ENCODE assay signal across 8 cellular contexts in the genomic region with DNA sequence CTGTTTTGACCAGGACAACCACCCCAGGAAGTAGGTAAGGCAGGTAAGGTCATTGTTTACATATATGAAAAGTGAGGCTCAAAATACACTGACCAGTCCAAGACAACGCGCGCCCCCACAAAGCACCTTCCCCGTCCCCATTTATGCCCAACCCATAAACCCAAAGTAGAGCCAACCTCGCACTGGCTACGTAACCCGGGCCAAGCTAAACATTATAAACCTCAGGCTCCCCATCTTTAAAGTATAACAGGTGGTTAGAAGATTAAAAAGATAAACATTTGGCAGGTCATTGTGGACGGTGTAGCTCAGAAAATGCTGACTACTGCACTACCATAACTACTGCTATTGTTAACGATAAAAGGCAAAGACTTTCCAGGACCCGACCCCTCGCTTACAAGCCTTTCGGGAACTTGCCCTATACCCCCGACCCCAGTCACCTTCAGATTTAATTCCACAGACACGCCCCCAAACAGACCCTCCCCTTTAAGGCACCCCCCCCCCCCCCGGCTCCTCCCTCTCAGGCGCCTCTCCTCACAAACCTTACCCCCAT. TPM values are rescaled to one million over a fixed set of nuclear protein-coding genes. Genes with fewer than 3 reads are reported as not detected.
DNase-seq lines count a peak whose midpoint lies in the region; ATAC-seq and TF ChIP-seq lines count a peak whose summit lies in the region.

No MANE protein-coding gene starts in this region.

- H3K4me1 ChIP-seq in BE2C (peaks cover 14% of the 10 kb centered on the region; the same call in 1 of the 2 replicates), left ventricle myocardium inferior (peaks cover 22% of the 10 kb centered on the region)

- H3K4me1 Mint-ChIP-seq in HFFc6 (ENCODE audit: low read depth): peaks cover 58% of the 10 kb centered on the region
- peaks cover 61% of the 10 kb centered on the region for H3K4me1 Mint-ChIP-seq in activated CD4-positive, alpha-beta memory T cell treated with anti-CD3 and anti-CD28 coated beads, Interleukin-2, amount 10 ng/mL, durations not matched to agents 7 days and 5 days

- H3K9me3 Mint-ChIP-seq in HFFc6: no peaks in the 10 kb centered on the region
- no peaks in the 10 kb centered on the region for H3K9me3 Mint-ChIP-seq in activated CD4-positive, alpha-beta memory T cell treated with anti-CD3 and anti-CD28 coated beads, Interleukin-2, amount 10 ng/mL, durations not matched to agents 7 days and 5 days

- H3K36me3 ChIP-seq in BE2C (peaks cover 7% of the 10 kb centered on the region), left ventricle myocardium inferior (peaks cover 7% of the 10 kb centered on the region)

- no peaks in the 10 kb centered on the region for H3K9me3 ChIP-seq in BE2C
- H3K9me3 ChIP-seq in left ventricle myocardium inferior (replicated peaks): no peaks in the 10 kb centered on the region

- no peak for DNase-seq in BE2C
- DNase-seq in HFFc6: no peak
- no peak for DNase-seq in activated CD4-positive, alpha-beta memory T cell treated with anti-CD3 and anti-CD28 coated beads, Interleukin-2, amount 10 ng/mL, durations not matched to agents 7 days and 5 days
- DNase-seq in left ventricle myocardium inferior: no peak
- no peak for DNase-seq in sciatic nerve (ENCODE audit: low spot score)
- no peak for DNase-seq in activated CD4-positive, alpha-beta T cell treated with anti-CD3 and anti-CD28 coated beads for 4 hours
- no peak for DNase-seq in SW 1271 (lab: John Stamatoyannopoulos, UW)

- intact Hi-C loops in left ventricle myocardium inferior (cut with micrococcal nuclease): no loop called here
- intact Hi-C loops in sciatic nerve (cut with DNase I): no loop called here

- H3K4me3 Mint-ChIP-seq in HFFc6: peak overlapping the region; percentile 89
- H3K4me3 Mint-ChIP-seq in activated CD4-positive, alpha-beta memory T cell treated with anti-CD3 and anti-CD28 coated beads, Interleukin-2, amount 10 ng/mL, durations not matched to agents 7 days and 5 days: peak overlapping the region; percentile 88

- peak overlapping the region; percentile 74 for H3K4me3 ChIP-seq in BE2C (ENCODE audit: low read depth, low read length)
- peak overlapping the region; percentile 79 for H3K4me3 ChIP-seq in left ventricle myocardium inferior

- peak; percentile 0 for ATAC-seq in sciatic nerve
- no peak for ATAC-seq in HG02610 (IDR thresholded peaks at IDR 0.05; ENCODE audit: unreplicated experiment)

- peak overlapping the region; percentile 87 for H3K27ac ChIP-seq in left ventricle myocardium inferior (replicated peaks)

- H3K27me3 ChIP-seq in BE2C (no peaks in the 10 kb centered on the region), left ventricle myocardium inferior (ENCODE audit: low read depth) (no peaks in the 10 kb centered on the region)

- peaks cover 4% of the 10 kb centered on the region for H3K27me3 Mint-ChIP-seq in HFFc6 (ENCODE audit: insufficient read depth)
- no peaks in the 10 kb centered on the region for H3K27me3 Mint-ChIP-seq in activated CD4-positive, alpha-beta memory T cell treated with anti-CD3 and anti-CD28 coated beads, Interleukin-2, amount 10 ng/mL, durations not matched to agents 7 days and 5 days

- CTCF ChIA-PET in activated CD4-positive, alpha-beta memory T cell treated with anti-CD3 and anti-CD28 coated beads, Interleukin-2, amount 10 ng/mL, durations not matched to agents 7 days and 5 days (lab: Charles Lee): interaction anchor here (0.5 to 1.7 kb wide), 4 partner anchors 39 to 111 kb away, joined by 3 to 5 read pairs (median 4); no protein-coding TSS in a partner anchor

- H3K36me3 Mint-ChIP-seq in HFFc6 (ENCODE audit: low read depth): peaks cover 19% of the 10 kb centered on the region; the same call in 1 of the 2 replicates
- peaks cover 24% of the 10 kb centered on the region for H3K36me3 Mint-ChIP-seq in activated CD4-positive, alpha-beta memory T cell treated with anti-CD3 and anti-CD28 coated beads, Interleukin-2, amount 10 ng/mL, durations not matched to agents 7 days and 5 days (ENCODE audit: low read depth)

- no peak for TF ChIP-seq CTCF in BE2C (IDR thresholded peaks at IDR 0.05; ENCODE audit: low read depth, low read length)
- no peak for TF ChIP-seq CTCF in HFFc6 (IDR thresholded peaks at IDR 0.05)
- TF ChIP-seq CTCF in left ventricle myocardium inferior (IDR thresholded peaks at IDR 0.05; ENCODE audit: borderline replicate concordance): no peak

- peak overlapping the region; percentile 97 for H3K27ac Mint-ChIP-seq in HFFc6
- peak overlapping the region; percentile 90 for H3K27ac Mint-ChIP-seq in activated CD4-positive, alpha-beta memory T cell treated with anti-CD3 and anti-CD28 coated beads, Interleukin-2, amount 10 ng/mL, durations not matched to agents 7 days and 5 days

- POLR2A ChIA-PET in activated CD4-positive, alpha-beta memory T cell treated with anti-CD3 and anti-CD28 coated beads, Interleukin-2, amount 10 ng/mL, durations not matched to agents 7 days and 5 days (lab: Charles Lee): interaction anchor here (0.6 to 2.9 kb wide), 7 partner anchors 11 to 151 kb away, joined by 5 to 33 read pairs (median 6); a partner anchor contains a TSS

RNA-seq across cellular contexts. Expression of a gene that starts 0.5 kb away (rescaled TPM):
- polyA plus RNA-seq in BE2C (2012; ENCODE audit: insufficient read depth, insufficient read length, low read depth): 308 TPM
- total RNA-seq in HFFc6 (2021; fragmentation: NEBNext Ultra II Directional; extraction: Animal tissue kit (Norgen Biotek cat#: 25700)): 100 to 1,000 TPM; 127 to 148 (median 137) TPM
- total RNA-seq in activated CD4-positive, alpha-beta memory T cell treated with anti-CD3 and anti-CD28 coated beads, Interleukin-2, amount 10 ng/mL, durations not matched to agents 7 days and 5 days: 100 to 1,000 TPM; 200 to 201 TPM
- total RNA-seq in left ventricle myocardium inferior: 82.5 TPM
- 241 TPM for total RNA-seq in sciatic nerve

RNA-seq across cellular contexts. Expression of a gene that starts 0.8 kb away (rescaled TPM):
- 7.2 TPM for polyA plus RNA-seq in BE2C (2012; ENCODE audit: insufficient read depth, insufficient read length, low read depth)
- 10 to 100 TPM in 1 of 6 experiments, 1 to 10 TPM in 5; 7.4 to 12.4 (median 8.5) TPM for total RNA-seq in HFFc6 (2021; fragmentation: NEBNext Ultra II Directional; extraction: Animal tissue kit (Norgen Biotek cat#: 25700))
- total RNA-seq in activated CD4-positive, alpha-beta memory T cell treated with anti-CD3 and anti-CD28 coated beads, Interleukin-2, amount 10 ng/mL, durations not matched to agents 7 days and 5 days: 1 to 10 TPM; 5.9 to 7.1 TPM
- total RNA-seq in left ventricle myocardium inferior (3.5 TPM), sciatic nerve (8.7 TPM)

RNA-seq across cellular contexts. Expression of a gene that starts 23.2 kb away (rescaled TPM):
- 282 TPM for polyA plus RNA-seq in BE2C (2012; ENCODE audit: insufficient read depth, insufficient read length, low read depth)
- total RNA-seq in HFFc6 (2021; fragmentation: NEBNext Ultra II Directional; extraction: Animal tissue kit (Norgen Biotek cat#: 25700)): 100 to 1,000 TPM; 131 to 170 (median 145) TPM
- total RNA-seq in activated CD4-positive, alpha-beta memory T cell treated with anti-CD3 and anti-CD28 coated beads, Interleukin-2, amount 10 ng/mL, durations not matched to agents 7 days and 5 days: 10 to 100 TPM; 72.7 to 76.9 TPM
- 82.0 TPM for total RNA-seq in left ventricle myocardium inferior
- 70.8 TPM for total RNA-seq in sciatic nerve

RNA-seq across cellular contexts. Expression of a gene that starts 25.9 kb away (rescaled TPM):
- not detected for polyA plus RNA-seq in BE2C (2012; ENCODE audit: insufficient read depth, insufficient read length, low read depth)
- not detected for total RNA-seq in HFFc6 (2021; fragmentation: NEBNext Ultra II Directional; extraction: Animal tissue kit (Norgen Biotek cat#: 25700))
- not detected for total RNA-seq in activated CD4-positive, alpha-beta memory T cell treated with anti-CD3 and anti-CD28 coated beads, Interleukin-2, amount 10 ng/mL, durations not matched to agents 7 days and 5 days
- not detected for total RNA-seq in left ventricle myocardium inferior
- total RNA-seq in sciatic nerve: not detected

RNA-seq across cellular contexts. Expression of a gene that starts 32.6 kb away (rescaled TPM):
- 140 TPM for polyA plus RNA-seq in BE2C (2012; ENCODE audit: insufficient read depth, insufficient read length, low read depth)
- 100 to 1,000 TPM in 3 of 6 experiments, 10 to 100 TPM in 3; 83.0 to 119 (median 95.8) TPM for total RNA-seq in HFFc6 (2021; fragmentation: NEBNext Ultra II Directional; extraction: Animal tissue kit (Norgen Biotek cat#: 25700))
- total RNA-seq in activated CD4-positive, alpha-beta memory T cell treated with anti-CD3 and anti-CD28 coated beads, Interleukin-2, amount 10 ng/mL, durations not matched to agents 7 days and 5 days: 10 to 100 TPM; 53.0 to 58.7 TPM
- total RNA-seq in left ventricle myocardium inferior (43.9 TPM), sciatic nerve (21.4 TPM)
